8 cellular contexts compared by ENCODE assay signal in the genomic region with DNA sequence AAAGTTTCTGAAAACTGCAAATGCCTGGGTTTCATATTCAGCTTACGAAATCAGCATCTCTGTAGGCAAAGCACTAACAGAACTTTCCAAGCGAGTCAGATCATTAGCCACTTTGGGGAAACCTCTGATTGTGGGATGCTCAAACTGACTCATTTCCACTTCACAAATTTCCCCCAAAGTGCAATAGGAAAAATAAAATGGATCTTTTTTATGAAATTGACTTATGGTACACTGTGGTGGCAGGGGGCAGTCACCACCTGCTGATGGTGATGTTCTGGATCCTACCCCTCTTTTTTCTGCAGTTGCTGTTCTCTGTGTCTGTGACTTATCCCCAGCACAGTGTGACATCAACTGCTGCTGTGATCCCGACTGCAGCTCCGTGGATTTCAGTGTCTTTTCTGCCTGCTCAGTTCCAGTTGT. TPM values are rescaled to one million over a fixed set of nuclear protein-coding genes. Genes with fewer than 3 reads are reported as not detected.
DNase-seq lines count a peak whose midpoint lies in the region; ATAC-seq lines count a peak whose summit lies in the region.

No MANE protein-coding gene starts in this region.

- H3K9me3 ChIP-seq in BLaER1: no peaks in the 10 kb centered on the region
- H3K9me3 ChIP-seq in SJCRH30 (replicated peaks): no peaks in the 10 kb centered on the region

- H3K27me3 ChIP-seq in BLaER1 (no peaks in the 10 kb centered on the region), SJCRH30 (no peaks in the 10 kb centered on the region)

- no peaks in the 10 kb centered on the region for H3K9me3 Mint-ChIP-seq in activated naive CD4-positive, alpha-beta T cell treated with anti-CD3 and anti-CD28 coated beads, Interleukin-2, amount 50 U/mL, for 72 hours

- peak overlapping the region in 1 of 2 donors; percentile 71 for H3K27ac Mint-ChIP-seq in activated naive CD4-positive, alpha-beta T cell treated with anti-CD3 and anti-CD28 coated beads, Interleukin-2, amount 50 U/mL, for 72 hours

- no peaks in the 10 kb centered on the region for H3K36me3 Mint-ChIP-seq in activated naive CD4-positive, alpha-beta T cell treated with anti-CD3 and anti-CD28 coated beads, Interleukin-2, amount 50 U/mL, for 72 hours

- peaks cover 30% of the 10 kb centered on the region for H3K4me1 ChIP-seq in BLaER1
- no peaks in the 10 kb centered on the region for H3K4me1 ChIP-seq in SJCRH30

- ATAC-seq in GM19035 (IDR thresholded peaks at IDR 0.05; ENCODE audit: unreplicated experiment) (peak; percentile 65), HG03442 (IDR thresholded peaks at IDR 0.05; ENCODE audit: unreplicated experiment) (peak; percentile 52), GM21576 (IDR thresholded peaks at IDR 0.05; ENCODE audit: unreplicated experiment) (no peak)
- peak; percentile 91 to 92 for ATAC-seq in activated naive CD4-positive, alpha-beta T cell treated with anti-CD3 and anti-CD28 coated beads, Interleukin-2, amount 50 U/mL, for 72 hours

- H3K4me3 ChIP-seq in BLaER1: no peak overlapping the region
- no peak overlapping the region for H3K4me3 ChIP-seq in SJCRH30

- peak in 1 of 2 donors; percentile 20 for DNase-seq in activated naive CD4-positive, alpha-beta T cell treated with anti-CD3 and anti-CD28 coated beads, Interleukin-2, amount 50 U/mL, for 72 hours (ENCODE audit: low spot score in 2 of 2)
- DNase-seq in SJCRH30 (no peak), activated gamma-delta T cell (lab: John Stamatoyannopoulos, UW) (no peak), anterior cingulate cortex (lab: John Stamatoyannopoulos, UW) (no peak)

- H4K20me1 ChIP-seq in BLaER1: no peaks in the 10 kb centered on the region

- no peak overlapping the region for H3K27ac ChIP-seq in BLaER1
- H3K27ac ChIP-seq in SJCRH30: no peak overlapping the region

- no peak overlapping the region for H3K9ac ChIP-seq in BLaER1

- H3K36me3 ChIP-seq in BLaER1: no peaks in the 10 kb centered on the region
- H3K36me3 ChIP-seq in SJCRH30: no peaks in the 10 kb centered on the region

- H3K4me2 ChIP-seq in BLaER1: 0 out of 2 replicates have a peak overlapping the region, but pooled peaks have one; percentile 3

RNA-seq across cellular contexts. Expression of gene TCTN1, which starts 5.6 kb away (rescaled TPM):
- 10 to 100 TPM in 1 of 2 donors, 1 to 10 TPM in 1; 3.3 to 10.4 TPM for total RNA-seq in activated naive CD4-positive, alpha-beta T cell treated with anti-CD3 and anti-CD28 coated beads, Interleukin-2, amount 50 U/mL, for 72 hours
- total RNA-seq in SJCRH30 (2014; rRNA removed; shearing (Covaris generic)): 15.1 and 15.7 TPM in 2 replicates

RNA-seq across cellular contexts. Expression of gene PPTC7, which starts 36.4 kb away (rescaled TPM):
- total RNA-seq in activated naive CD4-positive, alpha-beta T cell treated with anti-CD3 and anti-CD28 coated beads, Interleukin-2, amount 50 U/mL, for 72 hours: 10 to 100 TPM; 40.4 to 46.7 TPM
- 6.6 and 6.9 TPM in 2 replicates for total RNA-seq in SJCRH30 (2014; rRNA removed; shearing (Covaris generic))
